In genomic region chr17:75513667-75514052, GRCh38 we compare ENCODE assay signal across 11 cellular contexts. TPM values are rescaled to one million over a fixed set of nuclear protein-coding genes. Genes with fewer than 3 reads are reported as not detected.
DNase-seq lines count a peak whose midpoint lies in the region; ATAC-seq and TF ChIP-seq lines count a peak whose summit lies in the region.
"Had no signal": no experiment of that assay in that cellular context is flagged by ENCODE, and none has a peak within 500 bp of the region (broad histone marks: within the 10 kb centered on the region; RNA-seq: fewer than 3 reads in every experiment).

No MANE protein-coding gene starts in this region.

- no peak for DNase-seq in CD4-positive, CD25-positive, alpha-beta regulatory T cell
- DNase-seq in right cardiac atrium (peak in 1 of 3 donors; percentile 51), sigmoid colon (no peak), HK-2 (ENCODE audit: unreplicated experiment) (no peak), DMS153 (lab: John Stamatoyannopoulos, UW) (no peak)
- DNase-seq in activated naive CD4-positive, alpha-beta T cell treated with anti-CD3 and anti-CD28 coated beads, Interleukin-2, amount 50 U/mL, for 72 hours (ENCODE audit: low spot score in 2 of 2), result no peak
- DNase-seq: NCI-H2171 treated with DMSO at 0.1 percent for 48 hours, retina had no signal

- H3K27ac Mint-ChIP-seq in CD4-positive, CD25-positive, alpha-beta regulatory T cell, result no peak overlapping the region
- no peak overlapping the region for H3K27ac Mint-ChIP-seq in activated T-helper 17 cell treated with anti-CD3 and anti-CD28 coated beads, Interleukin-2, amount 50 U/mL, for 72 hours
- no peak overlapping the region for H3K27ac Mint-ChIP-seq in activated naive CD4-positive, alpha-beta T cell treated with anti-CD3 and anti-CD28 coated beads, Interleukin-2, amount 50 U/mL, for 72 hours
- no peak overlapping the region for H3K27ac Mint-ChIP-seq in stimulated activated memory B cell treated with anti-CD40 and anti-IgM and Interleukin-4, amounts not matched to agents 10 μg/mL and 1 μg/mL and 100 μg/mL, for 72 hours

- no peak for TF ChIP-seq POLR2A in sigmoid colon (IDR thresholded peaks at IDR 0.05)

- H3K4me1 Mint-ChIP-seq in CD4-positive, CD25-positive, alpha-beta regulatory T cell, result peaks cover 7 to 17% (median 14%) of the 10 kb centered on the region in 4 donors
- peaks cover 13% of the 10 kb centered on the region for H3K4me1 Mint-ChIP-seq in activated T-helper 17 cell treated with anti-CD3 and anti-CD28 coated beads, Interleukin-2, amount 50 U/mL, for 72 hours
- peaks cover 19% of the 10 kb centered on the region for H3K4me1 Mint-ChIP-seq in stimulated activated memory B cell treated with anti-CD40 and anti-IgM and Interleukin-4, amounts not matched to agents 10 μg/mL and 1 μg/mL and 100 μg/mL, for 72 hours

- no peak for TF ChIP-seq EP300 in sigmoid colon (IDR thresholded peaks at IDR 0.05)

- no peaks in the 10 kb centered on the region for H3K9me3 ChIP-seq in CD4-positive, CD25-positive, alpha-beta regulatory T cell (ENCODE audit: control insufficient read depth in 2 of 2, low read length in 2 of 2)
- H3K9me3 ChIP-seq in right cardiac atrium (ENCODE audit: control insufficient read depth, low read length) (no peaks in the 10 kb centered on the region), sigmoid colon (no peaks in the 10 kb centered on the region)

- H3K4me1 ChIP-seq in CD4-positive, CD25-positive, alpha-beta regulatory T cell (ENCODE audit: control insufficient read depth, insufficient read depth, low read length, poor library complexity, severe bottlenecking), result peaks cover 32% of the 10 kb centered on the region
- H3K4me1 ChIP-seq in right cardiac atrium (ENCODE audit: control insufficient read depth, insufficient read depth, low read length) (peaks cover 15% of the 10 kb centered on the region), sigmoid colon (peaks cover 5 to 84% (median 72%) of the 10 kb centered on the region in 4 donors)

- no peak for TF ChIP-seq CTCF in sigmoid colon (IDR thresholded peaks at IDR 0.05)

- no peak overlapping the region for H3K27ac ChIP-seq in CD4-positive, CD25-positive, alpha-beta regulatory T cell (ENCODE audit: insufficient read depth, low read length, poor library complexity, severe bottlenecking)
- H3K27ac ChIP-seq in right cardiac atrium (ENCODE audit: low read length), result peak overlapping the region; percentile 76
- peak overlapping the region; percentile 85 to 91 (median 90) for H3K27ac ChIP-seq in sigmoid colon
- H3K27ac ChIP-seq: GM23248 had no signal

- no peaks in the 10 kb centered on the region for H3K36me3 ChIP-seq in CD4-positive, CD25-positive, alpha-beta regulatory T cell (ENCODE audit: control insufficient read depth, insufficient read depth, low read length)
- peaks cover 0 to 4% (median 0%) of the 10 kb centered on the region in 4 donors for H3K36me3 ChIP-seq in sigmoid colon

- no peaks in the 10 kb centered on the region for H3K9me3 Mint-ChIP-seq in CD4-positive, CD25-positive, alpha-beta regulatory T cell
- no peaks in the 10 kb centered on the region for H3K9me3 Mint-ChIP-seq in activated T-helper 17 cell treated with anti-CD3 and anti-CD28 coated beads, Interleukin-2, amount 50 U/mL, for 72 hours
- H3K9me3 Mint-ChIP-seq in activated naive CD4-positive, alpha-beta T cell treated with anti-CD3 and anti-CD28 coated beads, Interleukin-2, amount 50 U/mL, for 72 hours, result no peaks in the 10 kb centered on the region
- H3K9me3 Mint-ChIP-seq in stimulated activated memory B cell treated with anti-CD40 and anti-IgM and Interleukin-4, amounts not matched to agents 10 μg/mL and 1 μg/mL and 100 μg/mL, for 72 hours, result no peaks in the 10 kb centered on the region

- H3K27me3 ChIP-seq in CD4-positive, CD25-positive, alpha-beta regulatory T cell (ENCODE audit: control insufficient read depth, insufficient read depth, low read length), result no peaks in the 10 kb centered on the region
- H3K27me3 ChIP-seq in right cardiac atrium (ENCODE audit: control insufficient read depth, insufficient read depth) (no peaks in the 10 kb centered on the region), sigmoid colon (no peaks in the 10 kb centered on the region)

- no peak overlapping the region for H3K4me3 ChIP-seq in CD4-positive, CD25-positive, alpha-beta regulatory T cell (ENCODE audit: low read depth, low read length)
- H3K4me3 ChIP-seq in right cardiac atrium (ENCODE audit: low read length) (peak overlapping the region; percentile 73), sigmoid colon (peak overlapping the region; percentile 73 to 96 (median 89))

- no peak for ATAC-seq in CD4-positive, CD25-positive, alpha-beta regulatory T cell (ENCODE audit: low read depth in 2 of 2)
- ATAC-seq in activated T-helper 17 cell treated with anti-CD3 and anti-CD28 coated beads, Interleukin-2, amount 50 U/mL, for 72 hours (replicated peaks), result no peak
- ATAC-seq in right cardiac atrium, result no peak
- ATAC-seq in activated naive CD4-positive, alpha-beta T cell treated with anti-CD3 and anti-CD28 coated beads, Interleukin-2, amount 50 U/mL, for 72 hours, result no peak
- no peak for ATAC-seq in stimulated activated memory B cell treated with anti-CD40 and anti-IgM and Interleukin-4, amounts not matched to agents 10 μg/mL and 1 μg/mL and 100 μg/mL, for 72 hours

- intact Hi-C loops in right cardiac atrium (cut with DNase I) (loop anchor here in 2 of 4 donors (5.0 kb wide), 2 partner anchors 74 to 81 kb away; partner anchors contain the start of gene MYO15B (in 1 of the 2)), sigmoid colon (cut with DNase I) (loop anchor here (2.0 to 5.0 kb wide), 2 partner anchors 36 to 57 kb away; partner anchors contain the start of gene TMEM94)

- peak overlapping the region in 3 of 4 donors; percentile 41 to 77 (median 48) for H3K4me3 Mint-ChIP-seq in CD4-positive, CD25-positive, alpha-beta regulatory T cell
- H3K4me3 Mint-ChIP-seq in activated T-helper 17 cell treated with anti-CD3 and anti-CD28 coated beads, Interleukin-2, amount 50 U/mL, for 72 hours, result peak overlapping the region; percentile 10
- H3K4me3 Mint-ChIP-seq in stimulated activated memory B cell treated with anti-CD40 and anti-IgM and Interleukin-4, amounts not matched to agents 10 μg/mL and 1 μg/mL and 100 μg/mL, for 72 hours, result no peak overlapping the region

- H3K36me3 Mint-ChIP-seq in CD4-positive, CD25-positive, alpha-beta regulatory T cell, result peaks cover 4% of the 10 kb centered on the region
- H3K36me3 Mint-ChIP-seq in activated T-helper 17 cell treated with anti-CD3 and anti-CD28 coated beads, Interleukin-2, amount 50 U/mL, for 72 hours (ENCODE audit: low read depth), result peaks cover 13% of the 10 kb centered on the region
- H3K36me3 Mint-ChIP-seq in activated naive CD4-positive, alpha-beta T cell treated with anti-CD3 and anti-CD28 coated beads, Interleukin-2, amount 50 U/mL, for 72 hours, result peaks cover 12 to 13% of the 10 kb centered on the region in 2 donors
- H3K36me3 Mint-ChIP-seq in stimulated activated memory B cell treated with anti-CD40 and anti-IgM and Interleukin-4, amounts not matched to agents 10 μg/mL and 1 μg/mL and 100 μg/mL, for 72 hours, result peaks cover 4% of the 10 kb centered on the region

- H3K27me3 Mint-ChIP-seq in CD4-positive, CD25-positive, alpha-beta regulatory T cell, result peaks cover 15% of the 10 kb centered on the region
- no peaks in the 10 kb centered on the region for H3K27me3 Mint-ChIP-seq in activated T-helper 17 cell treated with anti-CD3 and anti-CD28 coated beads, Interleukin-2, amount 50 U/mL, for 72 hours
- H3K27me3 Mint-ChIP-seq in stimulated activated memory B cell treated with anti-CD40 and anti-IgM and Interleukin-4, amounts not matched to agents 10 μg/mL and 1 μg/mL and 100 μg/mL, for 72 hours, result no peaks in the 10 kb centered on the region

- 62% methylated on average over 18 of the region's 18 CpGs for WGBS in right cardiac atrium
- WGBS in sigmoid colon, 2 donors, result 92 to 93% methylated on average over 18 of the region's 18 CpGs

RNA-seq across cellular contexts. Expression of gene CASKIN2, which starts 1.7 kb away (rescaled TPM):
- total RNA-seq in CD4-positive, CD25-positive, alpha-beta regulatory T cell, result 0.44 TPM
- polyA plus RNA-seq in CD4-positive, CD25-positive, alpha-beta regulatory T cell, result under 1 TPM in 1 of 4 donors, not detected in 3; 0.24 TPM
- total RNA-seq in activated T-helper 17 cell treated with anti-CD3 and anti-CD28 coated beads, Interleukin-2, amount 50 U/mL, for 72 hours, result 1 to 10 TPM; 2.9 to 5.4 TPM
- total RNA-seq in right cardiac atrium (10 to 100 TPM; 38.0 to 50.4 (median 46.4) TPM), sigmoid colon (10 to 100 TPM in 3 of 4 donors, 1 to 10 TPM in 1; 10.0 to 14.7 (median 10.2) TPM)
- polyA plus RNA-seq in right cardiac atrium (25.9 TPM), sigmoid colon (10 to 100 TPM in 1 of 3 donors, 1 to 10 TPM in 2; 4.8 to 12.9 (median 7.4) TPM)
- 1 to 10 TPM; 1.7 to 3.5 TPM for total RNA-seq in activated naive CD4-positive, alpha-beta T cell treated with anti-CD3 and anti-CD28 coated beads, Interleukin-2, amount 50 U/mL, for 72 hours

RNA-seq across cellular contexts. Expression of gene TSEN54, which starts 2.7 kb away (rescaled TPM):
- total RNA-seq in CD4-positive, CD25-positive, alpha-beta regulatory T cell, result 35.2 TPM
- 10 to 100 TPM; 42.7 to 54.6 (median 52.9) TPM for polyA plus RNA-seq in CD4-positive, CD25-positive, alpha-beta regulatory T cell
- total RNA-seq in activated T-helper 17 cell treated with anti-CD3 and anti-CD28 coated beads, Interleukin-2, amount 50 U/mL, for 72 hours, result 10 to 100 TPM; 25.3 to 46.4 TPM
- total RNA-seq in right cardiac atrium (1 to 10 TPM; 5.9 to 7.1 (median 6.8) TPM), sigmoid colon (10 to 100 TPM; 11.1 to 25.3 (median 21.3) TPM)
- polyA plus RNA-seq in right cardiac atrium (9.6 TPM), sigmoid colon (10 to 100 TPM; 32.4 to 43.7 (median 35.6) TPM)
- 10 to 100 TPM; 26.8 to 45.5 TPM for total RNA-seq in activated naive CD4-positive, alpha-beta T cell treated with anti-CD3 and anti-CD28 coated beads, Interleukin-2, amount 50 U/mL, for 72 hours

RNA-seq across cellular contexts. Expression of gene LLGL2, which starts 11.8 kb away (rescaled TPM):
- total RNA-seq in CD4-positive, CD25-positive, alpha-beta regulatory T cell, result 44.1 TPM
- polyA plus RNA-seq in CD4-positive, CD25-positive, alpha-beta regulatory T cell, result 10 to 100 TPM; 13.6 to 19.2 (median 16.8) TPM
- 10 to 100 TPM; 16.7 to 24.1 TPM for total RNA-seq in activated T-helper 17 cell treated with anti-CD3 and anti-CD28 coated beads, Interleukin-2, amount 50 U/mL, for 72 hours
- total RNA-seq in right cardiac atrium (10 to 100 TPM in 1 of 4 donors, 1 to 10 TPM in 3; 5.7 to 10.4 (median 7.6) TPM), sigmoid colon (1 to 10 TPM; 1.4 to 5.0 (median 3.4) TPM)
- polyA plus RNA-seq in right cardiac atrium (8.6 TPM), sigmoid colon (100 to 1,000 TPM; 197 to 299 (median 294) TPM)
- total RNA-seq in activated naive CD4-positive, alpha-beta T cell treated with anti-CD3 and anti-CD28 coated beads, Interleukin-2, amount 50 U/mL, for 72 hours, result 10 to 100 TPM; 12.0 to 12.8 TPM
- total RNA-seq: GM23248 had no signal
- polyA plus RNA-seq: GM23248 had no signal

RNA-seq across cellular contexts. Expression of gene TMEM94, which starts 57.2 kb away (rescaled TPM):
- 94.7 TPM for total RNA-seq in CD4-positive, CD25-positive, alpha-beta regulatory T cell
- 1 to 10 TPM; 4.0 to 8.4 (median 6.2) TPM for polyA plus RNA-seq in CD4-positive, CD25-positive, alpha-beta regulatory T cell
- total RNA-seq in activated T-helper 17 cell treated with anti-CD3 and anti-CD28 coated beads, Interleukin-2, amount 50 U/mL, for 72 hours, result 10 to 100 TPM; 76.5 to 79.8 TPM
- total RNA-seq in right cardiac atrium, result 10 to 100 TPM; 40.3 to 54.6 (median 50.3) TPM
- polyA plus RNA-seq in right cardiac atrium, result 41.0 TPM
- total RNA-seq in sigmoid colon, result 10 to 100 TPM; 15.3 to 74.8 (median 32.4) TPM
- polyA plus RNA-seq in sigmoid colon, result 10 to 100 TPM in 2 of 3 donors, 1 to 10 TPM in 1; 6.2 to 70.4 (median 22.8) TPM
- 10 to 100 TPM; 64.5 to 65.2 TPM for total RNA-seq in activated naive CD4-positive, alpha-beta T cell treated with anti-CD3 and anti-CD28 coated beads, Interleukin-2, amount 50 U/mL, for 72 hours
